8 cellular contexts compared by ENCODE assay signal in genomic region chr1:46198026-46198826, GRCh38. TPM values are rescaled to one million over a fixed set of nuclear protein-coding genes. Genes with fewer than 3 reads are reported as not detected.
DNase-seq lines count a peak whose midpoint lies in the region; ATAC-seq, FAIRE-seq and TF ChIP-seq lines count a peak whose summit lies in the region.

Gene POMGNT1 (minus strand): TSS chr1:46198434. CDS start chr1:46197821, 613 bp downstream.

- 0 out of 2 replicates have a peak, but pooled peaks have one; percentile 14 for TF ChIP-seq RAD21 in HepG2 (CRISPR knock-in tag; IDR thresholded peaks at IDR 0.05)

- CTCF ChIA-PET in HepG2 (lab: Yijun Ruan, JAX; ENCODE audit: low intra/inter-chr PET ratio, low total read pairs) = no interaction called here

- peak within 1 kb of the TSS; percentile 43 for H2AFZ ChIP-seq in HepG2 (ENCODE audit: low read length)

- no TSS peak for BruUV-seq in HepG2 (replicated peaks; lab: Mats Ljungman, UMichigan)

- FAIRE-seq in HepG2 (lab: Jason Lieb, UNC) = peak; percentile 26

- 0% methylated on average over 2 of the region's 67 CpGs for WGBS in HepG2 (ENCODE audit: low lambda C conversion rate)

- in situ Hi-C loops in HepG2 (cut with HindIII; ENCODE audit: extremely low pct_ligation_motif_present, low pct_unique_long_range_greater_than_20kb) = no loop called here

- peak within 1 kb of the TSS; percentile 65 to 87 for H3K27ac ChIP-seq in coronary artery
- H3K27ac ChIP-seq in HepG2 (ENCODE audit: extremely low read length, insufficient read depth, low read length) = peak within 1 kb of the TSS; percentile 78

- TF ChIP-seq CTCF in coronary artery (IDR thresholded peaks at IDR 0.05) = no peak
- peak; percentile 67 for TF ChIP-seq CTCF in HepG2 (CRISPR knock-in tag; IDR thresholded peaks at IDR 0.05)

- H3K9me3 ChIP-seq in HepG2 (ENCODE audit: low read length) = no peaks in the 10 kb centered on the region

- TF ChIP-seq EP300 in HepG2 (IDR thresholded peaks at IDR 0.05; ENCODE audit: low read depth in 2 of 2, low read length in 2 of 2) = no peak
- TF ChIP-seq EP300 in HepG2 (CRISPR knock-in tag; IDR thresholded peaks at IDR 0.05; ENCODE audit: borderline replicate concordance) = no peak

- peaks cover 31% of the 10 kb centered on the region for H3K4me1 ChIP-seq in HepG2 (ENCODE audit: insufficient read depth, low read length)

- peak within 1 kb of the TSS; percentile 89 for H3K4me3 ChIP-seq in coronary artery
- H3K4me3 ChIP-seq in HepG2 (replicated peaks in 1 of 3; ENCODE audit: insufficient read depth in 1 of 3, low read depth in 2 of 3, low read length in 3 of 3) = peak within 1 kb of the TSS; percentile 89 to 98 (median 93)

- peak; percentile 87 for ATAC-seq in HG02885 (IDR thresholded peaks at IDR 0.05; ENCODE audit: poor library complexity, unreplicated experiment)
- ATAC-seq in HepG2 = peak; percentile 89

- H4K20me1 ChIP-seq in HepG2 (ENCODE audit: insufficient read depth, low read length) = no peaks in the 10 kb centered on the region

- TF ChIP-seq POLR2A in GM15510 (IDR thresholded peaks at IDR 0.05; ENCODE audit: borderline replicate concordance, extremely low read depth, insufficient read length) = peak; percentile 79
- peak; percentile 82 to 86 for TF ChIP-seq POLR2A in HepG2 (IDR thresholded peaks at IDR 0.05; ENCODE audit: insufficient read depth in 1 of 2, low read depth in 2 of 2, low read length in 2 of 2)

- H3K79me2 ChIP-seq in HepG2 (ENCODE audit: insufficient read depth, low read length) = no peaks in the 10 kb centered on the region

- peak; percentile 81 for DNase-seq in 8988T
- peak; percentile 74 for DNase-seq in NCI-H2196 (lab: John Stamatoyannopoulos, UW; ENCODE audit: unreplicated experiment)
- peak; percentile 83 for DNase-seq in activated CD4-positive, alpha-beta T cell treated with anti-CD3 and anti-CD28 coated beads for 48 hours
- DNase-seq in coronary artery (ENCODE audit: low spot score) = no peak
- DNase-seq in HepG2 (ENCODE audit: low spot score) = peak; percentile 23
- DNase-seq in stimulated activated CD4-positive, alpha-beta T cell treated with anti-CD3 and anti-CD28 coated beads, Interleukin-4, amount 100 ng/mL, for 1 hour = peak; percentile 78

- H3K36me3 ChIP-seq in HepG2 (replicated peaks in 1 of 2; ENCODE audit: control insufficient read depth in 1 of 2, insufficient read depth in 2 of 2, low read length in 2 of 2) = peaks cover 1 to 7% of the 10 kb centered on the region in 2 experiments; a peak in 1 of 5 replicates

- POLR2A ChIA-PET in HepG2 (lab: Yijun Ruan, JAX) = interaction anchor here (1.0 to 4.3 kb wide), 7 partner anchors 9 to 66 kb away, joined by 3 to 24 read pairs (median 6); partner anchors contain the start of gene PIK3R3

- H3K4me2 ChIP-seq in HepG2 (ENCODE audit: low read depth, low read length) = peak within 1 kb of the TSS; percentile 96

- intact Hi-C loops in HepG2 (cut with micrococcal nuclease; ENCODE audit: unreplicated experiment) = loop anchor here (2.0 kb wide), 1 partner anchor 17 kb away; no protein-coding TSS in a partner anchor

- 0 out of 5 replicates have a peak, but pooled peaks cover 0 to under 1% of the 10 kb centered on the region in 2 experiments for H3K27me3 ChIP-seq in HepG2 (ENCODE audit: control insufficient read depth in 1 of 2, insufficient read depth in 2 of 2, low read length in 2 of 2)

- H3K9ac ChIP-seq in HepG2 (ENCODE audit: insufficient read depth, low read depth, low read length) = peak within 1 kb of the TSS; percentile 95

TF ChIP-seq in HepG2, 621 proteins besides CTCF, POLR2A, EP300 and RAD21 (continues in another document):
- TF ChIP-seq HMGXB4 (CRISPR knock-in tag; IDR thresholded peaks at IDR 0.05; ENCODE audit: borderline replicate concordance in 1 of 2, low read depth in 1 of 2) (peak in 1 of 2 experiments; percentile 55; a peak in 1 of 4 replicates), POGZ (CRISPR knock-in tag; IDR thresholded peaks at IDR 0.05) (peak; percentile 57; the same call in 1 of the 2 replicates), BHLHE40 (IDR thresholded peaks at IDR 0.05; ENCODE audit: low read length) (0 out of 2 replicates have a peak, but pooled peaks have one; percentile 22), HDAC1 (CRISPR knock-in tag; IDR thresholded peaks at IDR 0.05) (no peak), ARID5B (CRISPR knock-in tag; IDR thresholded peaks at IDR 0.05) (no peak; the same call in 1 of the 2 replicates), ZFY (CRISPR knock-in tag; IDR thresholded peaks at IDR 0.05) (peak; percentile 90), SMC3 (IDR thresholded peaks at IDR 0.05; ENCODE audit: low read length) (no peak), GFI1 (CRISPR knock-in tag; IDR thresholded peaks at IDR 0.05; ENCODE audit: borderline replicate concordance) (no peak), ZFYVE20 (CRISPR knock-in tag; IDR thresholded peaks at IDR 0.05; ENCODE audit: borderline replicate concordance, low read depth) (no peak)

RNA-seq across cellular contexts. Expression of gene POMGNT1, which starts in this region (rescaled TPM):
- total RNA-seq in HepG2 (2016; rRNA removed; fragmentation: Illumina TruSeq; extraction: Trizol) = 25.5 and 33.9 TPM in 2 replicates
- 16.0 and 17.5 TPM in 2 replicates for total RNA-seq in HepG2 (2016; cell fraction: cytosol; rRNA removed; fragmentation: Illumina TruSeq; extraction: Trizol; ENCODE audit: low read depth)
- total RNA-seq in HepG2 (2016; cell fraction: insoluble cytoplasmic fraction; rRNA removed; fragmentation: Illumina TruSeq; extraction: Trizol) = 21.6 and 40.7 TPM in 2 replicates
- total RNA-seq in HepG2 (2016; cell fraction: membrane; rRNA removed; fragmentation: Illumina TruSeq; extraction: Trizol) = 39.7 and 42.0 TPM in 2 replicates
- total RNA-seq in HepG2 (2016; cell fraction: nucleus; rRNA removed; fragmentation: Illumina TruSeq; extraction: Trizol) = 33.0 and 37.8 TPM in 2 replicates
- polyA plus RNA-seq in HepG2 (2011; rRNA removed) = 46.8 and 60.2 TPM in 2 replicates
- 45.3 and 46.5 TPM in 2 replicates for polyA plus RNA-seq in HepG2 (2011; cell fraction: cytosol; rRNA removed)
- polyA plus RNA-seq in HepG2 (2011; cell fraction: nucleus; rRNA removed) = 90.5 and 95.3 TPM in 2 replicates
- 26.4 and 33.1 TPM in 2 replicates for polyA plus RNA-seq in HepG2 (2012)
- 15.1 and 15.4 TPM in 2 replicates for polyA plus RNA-seq in HepG2 (2016; cell fraction: cytosol; fragmentation: Illumina TruSeq; extraction: Trizol; ENCODE audit: low read depth)
- polyA plus RNA-seq in HepG2 (2016; cell fraction: insoluble cytoplasmic fraction; fragmentation: Illumina TruSeq; extraction: Trizol; ENCODE audit: low read depth) = 20.8 and 21.4 TPM in 2 replicates
- polyA plus RNA-seq in HepG2 (2016; cell fraction: membrane; fragmentation: Illumina TruSeq; extraction: Trizol; ENCODE audit: low read depth) = 32.6 and 33.3 TPM in 2 replicates
- polyA plus RNA-seq in HepG2 (2016; cell fraction: nucleus; fragmentation: Illumina TruSeq; extraction: Trizol; ENCODE audit: insufficient read depth, low read depth) = 62.5 and 72.6 TPM in 2 replicates
- 56.2 and 61.9 TPM in 2 replicates for polyA minus RNA-seq in HepG2 (2011; rRNA and poly(A)+ RNA removed; ENCODE audit: low replicate concordance)
- 15.2 and 19.3 TPM in 2 replicates for polyA minus RNA-seq in HepG2 (2011; cell fraction: cytosol; rRNA and poly(A)+ RNA removed)
- 26.4 and 33.8 TPM in 2 replicates for polyA minus RNA-seq in HepG2 (2011; cell fraction: nucleus; rRNA and poly(A)+ RNA removed)
